ENCODE assay signal across 29 cellular contexts in genomic region chr4:122621010-122621616, GRCh38. TPM values are rescaled to one million over a fixed set of nuclear protein-coding genes. Genes with fewer than 3 reads are reported as not detected.
DNase-seq lines count a peak whose midpoint lies in the region; ATAC-seq and TF ChIP-seq lines count a peak whose summit lies in the region.
"Had no signal": no experiment of that assay in that cellular context is flagged by ENCODE, and none has a peak within 500 bp of the region (broad histone marks: within the 10 kb centered on the region; RNA-seq: fewer than 3 reads in every experiment).

TSS of gene IL21 (minus strand) at chr4:122621066. CDS start at chr4:122621011, 55 bp downstream.

- H3K9me3 ChIP-seq in SK-N-SH (no peaks in the 10 kb centered on the region), WERI-Rb-1 (ENCODE audit: severe bottlenecking) (no peaks in the 10 kb centered on the region)
- H3K9me3 ChIP-seq: esophagus muscularis mucosa, ovary had no signal

- no peaks in the 10 kb centered on the region for H3K27me3 ChIP-seq in SK-N-SH (ENCODE audit: insufficient read depth)
- no peaks in the 10 kb centered on the region for H3K27me3 ChIP-seq in WERI-Rb-1 (ENCODE audit: insufficient read depth, low read depth, severe bottlenecking)
- H3K27me3 ChIP-seq: esophagus muscularis mucosa, ovary had no signal

- H3K4me3 Mint-ChIP-seq in activated naive CD4-positive, alpha-beta T cell treated with anti-CD3 and anti-CD28 coated beads, Interleukin-2, amount 10 ng/mL, durations not matched to agents 7 days and 5 days: peak within 1 kb of the TSS; percentile 27
- peak within 1 kb of the TSS; percentile 69 for H3K4me3 Mint-ChIP-seq in activated CD4-positive, alpha-beta memory T cell treated with anti-CD3 and anti-CD28 coated beads, Interleukin-2, amount 10 ng/mL, durations not matched to agents 7 days and 5 days
- H3K4me3 Mint-ChIP-seq: dendritic cell treated with granulocyte-macrophage colony-stimulating factor and Interleukin-4, amounts not matched to agents 40 ng/mL and 50 ng/mL, for 4 days; nephron had no signal

- no peaks in the 10 kb centered on the region for H3K79me2 ChIP-seq in SK-N-SH (ENCODE audit: insufficient read depth)

- H4K20me1 ChIP-seq in SK-N-SH (ENCODE audit: insufficient read depth): no peaks in the 10 kb centered on the region

- no peak within 1 kb of the TSS for H3K4me3 ChIP-seq in SK-N-SH (ENCODE audit: low read depth in 2 of 2, low read length in 1 of 2)
- H3K4me3 ChIP-seq in WERI-Rb-1 (ENCODE audit: low read depth, low read length): no peak within 1 kb of the TSS
- H3K4me3 ChIP-seq: esophagus muscularis mucosa, K562, lung, ovary, skin epidermis had no signal

- H3K4me1 Mint-ChIP-seq in activated naive CD4-positive, alpha-beta T cell treated with anti-CD3 and anti-CD28 coated beads, Interleukin-2, amount 10 ng/mL, durations not matched to agents 7 days and 5 days: peaks cover 46% of the 10 kb centered on the region
- peaks cover 44% of the 10 kb centered on the region for H3K4me1 Mint-ChIP-seq in activated CD4-positive, alpha-beta memory T cell treated with anti-CD3 and anti-CD28 coated beads, Interleukin-2, amount 10 ng/mL, durations not matched to agents 7 days and 5 days
- H3K4me1 Mint-ChIP-seq: nephron had no signal

- no peaks in the 10 kb centered on the region for H3F3A ChIP-seq in SK-N-SH (replicated peaks; ENCODE audit: insufficient read depth)

- H3K36me3 Mint-ChIP-seq in activated naive CD4-positive, alpha-beta T cell treated with anti-CD3 and anti-CD28 coated beads, Interleukin-2, amount 10 ng/mL, durations not matched to agents 7 days and 5 days: no peaks in the 10 kb centered on the region
- H3K36me3 Mint-ChIP-seq in activated CD4-positive, alpha-beta memory T cell treated with anti-CD3 and anti-CD28 coated beads, Interleukin-2, amount 10 ng/mL, durations not matched to agents 7 days and 5 days (ENCODE audit: low read depth): no peaks in the 10 kb centered on the region

- H3K27ac ChIP-seq in SK-N-SH (ENCODE audit: low read depth in 2 of 2, low read length in 1 of 2) (no peak within 1 kb of the TSS), WERI-Rb-1 (no peak within 1 kb of the TSS)
- H3K27ac ChIP-seq: 22Rv1, C4-2B, esophagus muscularis mucosa, ovary had no signal

- DNase-seq in SK-N-SH: no peak
- no peak for DNase-seq in activated naive CD4-positive, alpha-beta T cell treated with anti-CD3 and anti-CD28 coated beads, Interleukin-2, amount 10 ng/mL, durations not matched to agents 7 days and 5 days
- no peak for DNase-seq in activated naive CD4-positive, alpha-beta T cell (lab: John Stamatoyannopoulos, UW)
- DNase-seq in activated CD4-positive, alpha-beta memory T cell treated with anti-CD3 and anti-CD28 coated beads, Interleukin-2, amount 10 ng/mL, durations not matched to agents 7 days and 5 days: no peak
- no peak for DNase-seq in stimulated activated naive CD8-positive, alpha-beta T cell treated with anti-CD3 and anti-CD28 coated beads, Interleukin-15, Interleukin-2, amounts not matched to agents 100 U/mL and 50 U/mL, for 24 hours
- no peak for DNase-seq in NK-92 (lab: John Stamatoyannopoulos, UW; ENCODE audit: unreplicated experiment)
- DNase-seq in WERI-Rb-1: no peak
- DNase-seq: central memory CD4-positive, alpha-beta T cell; NCI-H1105; NCI-H1930; NCI-H524 treated with DMSO at 0.1 percent for 48 hours; ovary; retina had no signal

- H3K9ac ChIP-seq in SK-N-SH: no peak within 1 kb of the TSS

- no peak within 1 kb of the TSS for H3K4me2 ChIP-seq in SK-N-SH

- H3K36me3 ChIP-seq in SK-N-SH (replicated peaks in 1 of 2; ENCODE audit: control insufficient read depth in 1 of 2, insufficient read depth in 2 of 2, low read length in 1 of 2) (no peaks in the 10 kb centered on the region), WERI-Rb-1 (no peaks in the 10 kb centered on the region)
- H3K36me3 ChIP-seq: esophagus muscularis mucosa, ovary had no signal

- H3K27me3 Mint-ChIP-seq in activated naive CD4-positive, alpha-beta T cell treated with anti-CD3 and anti-CD28 coated beads, Interleukin-2, amount 10 ng/mL, durations not matched to agents 7 days and 5 days: no peaks in the 10 kb centered on the region
- H3K27me3 Mint-ChIP-seq in activated CD4-positive, alpha-beta memory T cell treated with anti-CD3 and anti-CD28 coated beads, Interleukin-2, amount 10 ng/mL, durations not matched to agents 7 days and 5 days: no peaks in the 10 kb centered on the region
- H3K27me3 Mint-ChIP-seq: dendritic cell treated with granulocyte-macrophage colony-stimulating factor and Interleukin-4, amounts not matched to agents 40 ng/mL and 50 ng/mL, for 4 days had no signal

- H3K4me1 ChIP-seq in SK-N-SH (ENCODE audit: control insufficient read depth in 1 of 2, insufficient read depth in 2 of 2, low read depth in 1 of 2, low read length in 1 of 2): no peaks in the 10 kb centered on the region
- H3K4me1 ChIP-seq: esophagus muscularis mucosa had no signal

- TF ChIP-seq CTCF in SK-N-SH (IDR thresholded peaks at IDR 0.05) (no peak), WERI-Rb-1 (IDR thresholded peaks at IDR 0.05; ENCODE audit: low read depth, low read length) (no peak)

- TF ChIP-seq RAD21 in SK-N-SH (IDR thresholded peaks at IDR 0.05; ENCODE audit: low read length): no peak

- CTCF ChIA-PET in SK-N-SH (lab: Yijun Ruan, JAX): no interaction called here
- CTCF ChIA-PET in activated naive CD4-positive, alpha-beta T cell treated with anti-CD3 and anti-CD28 coated beads, Interleukin-2, amount 10 ng/mL, durations not matched to agents 7 days and 5 days (lab: Charles Lee): interaction anchor here (0.9 to 1.2 kb wide), 2 partner anchors 18 to 96 kb away, joined by 3 to 7 read pairs; no protein-coding TSS in a partner anchor
- CTCF ChIA-PET in activated CD4-positive, alpha-beta memory T cell treated with anti-CD3 and anti-CD28 coated beads, Interleukin-2, amount 10 ng/mL, durations not matched to agents 7 days and 5 days (lab: Charles Lee): no interaction called here

- POLR2A ChIA-PET in SK-N-SH (lab: Yijun Ruan, JAX): no interaction called here
- POLR2A ChIA-PET in activated CD4-positive, alpha-beta memory T cell treated with anti-CD3 and anti-CD28 coated beads, Interleukin-2, amount 10 ng/mL, durations not matched to agents 7 days and 5 days (lab: Charles Lee): interaction anchor here (0.9 kb wide), 1 partner anchor 14 kb away, joined by 3 read pairs; no protein-coding TSS in a partner anchor

- no peak for ATAC-seq in SK-N-SH treated with all-trans-retinoic acid at 6 μM for 48 hours
- peak; percentile 9 for ATAC-seq in stimulated activated naive CD8-positive, alpha-beta T cell treated with anti-CD3 and anti-CD28 coated beads, Interleukin-15, Interleukin-2, amounts not matched to agents 100 U/mL and 50 U/mL, for 24 hours
- ATAC-seq: HCT116, K562 had no signal

- peak within 1 kb of the TSS; percentile 71 for H3K27ac Mint-ChIP-seq in activated naive CD4-positive, alpha-beta T cell treated with anti-CD3 and anti-CD28 coated beads, Interleukin-2, amount 10 ng/mL, durations not matched to agents 7 days and 5 days
- peak within 1 kb of the TSS; percentile 67 for H3K27ac Mint-ChIP-seq in activated CD4-positive, alpha-beta memory T cell treated with anti-CD3 and anti-CD28 coated beads, Interleukin-2, amount 10 ng/mL, durations not matched to agents 7 days and 5 days
- H3K27ac Mint-ChIP-seq: dendritic cell treated with granulocyte-macrophage colony-stimulating factor and Interleukin-4, amounts not matched to agents 40 ng/mL and 50 ng/mL, for 4 days; nephron had no signal

- WGBS in SK-N-SH (ENCODE audit: low lambda C conversion rate): 25% methylated on average over 4 of the region's 4 CpGs

- peak within 1 kb of the TSS; percentile 33; the same call in 1 of the 2 replicates for H2AFZ ChIP-seq in SK-N-SH (ENCODE audit: low read depth)

- H3K9me2 ChIP-seq in SK-N-SH: no peaks in the 10 kb centered on the region

- no peak for TF ChIP-seq EP300 in SK-N-SH (IDR thresholded peaks at IDR 0.05; ENCODE audit: borderline replicate concordance in 1 of 2, low read depth in 1 of 2, low read length in 1 of 2)

- no peaks in the 10 kb centered on the region for H3K9me3 Mint-ChIP-seq in activated naive CD4-positive, alpha-beta T cell treated with anti-CD3 and anti-CD28 coated beads, Interleukin-2, amount 10 ng/mL, durations not matched to agents 7 days and 5 days
- no peaks in the 10 kb centered on the region for H3K9me3 Mint-ChIP-seq in activated CD4-positive, alpha-beta memory T cell treated with anti-CD3 and anti-CD28 coated beads, Interleukin-2, amount 10 ng/mL, durations not matched to agents 7 days and 5 days
- H3K9me3 Mint-ChIP-seq: dendritic cell treated with granulocyte-macrophage colony-stimulating factor and Interleukin-4, amounts not matched to agents 40 ng/mL and 50 ng/mL, for 4 days; nephron had no signal

TF ChIP-seq in SK-N-SH, 30 proteins besides CTCF, POLR2A, EP300 and RAD21:
- TF ChIP-seq TAF1 (IDR thresholded peaks at IDR 0.05; ENCODE audit: borderline replicate concordance, low read depth, low read length): no peak
- TF ChIP-seq ELF1 (IDR thresholded peaks at IDR 0.05): no peak
- no peak for TF ChIP-seq TEAD4 (IDR thresholded peaks at IDR 0.05; ENCODE audit: borderline replicate concordance, insufficient read depth)
TF ChIP-seq in SK-N-SH: peak in this region for 0.

TF ChIP-seq in SK-N-SH treated with all-trans-retinoic acid at 6 μM for 48 hours, 23 proteins besides CTCF, POLR2A, EP300 and RAD21:
- TF ChIP-seq ZFP30 (CRISPR knock-in tag; IDR thresholded peaks at IDR 0.05): no peak
- TF ChIP-seq ZC3H10 (CRISPR knock-in tag; IDR thresholded peaks at IDR 0.05): no peak
- TF ChIP-seq ZNF565 (CRISPR knock-in tag; conservative IDR thresholded peaks at IDR 0.05; ENCODE audit: low read depth): no peak
- no peak for TF ChIP-seq ISL1 (CRISPR knock-in tag; IDR thresholded peaks at IDR 0.05)
- TF ChIP-seq OSR1 (CRISPR knock-in tag; IDR thresholded peaks at IDR 0.05): no peak

RNA-seq across cellular contexts. Expression of gene IL21, which starts in this region (rescaled TPM):
- not detected in 2 replicates for polyA plus RNA-seq in SK-N-SH (2012; rRNA removed)
- polyA plus RNA-seq in SK-N-SH (2012; cell fraction: cytosol; rRNA removed): not detected in 2 replicates
- polyA plus RNA-seq in SK-N-SH (2012; cell fraction: nucleus; rRNA removed): not detected in 2 replicates
- 1 to 10 TPM; 2.8 to 3.1 TPM for total RNA-seq in activated CD4-positive, alpha-beta memory T cell treated with anti-CD3 and anti-CD28 coated beads, Interleukin-2, amount 10 ng/mL, durations not matched to agents 7 days and 5 days
- total RNA-seq: Daoy, esophagus muscularis mucosa, frontal cortex, K562, M059J, mononuclear cell, temporal lobe, ureter had no signal
- polyA plus RNA-seq: K562, ovary had no signal
